ENCODE assay signal across 8 cellular contexts in genomic region chr4:825969-826330, GRCh38. TPM values are rescaled to one million over a fixed set of nuclear protein-coding genes. Genes with fewer than 3 reads are reported as not detected.
DNase-seq lines count a peak whose midpoint lies in the region; ATAC-seq and TF ChIP-seq lines count a peak whose summit lies in the region.

Gene CPLX1 (minus strand): TSS chr4:826129. CDS start chr4:824522, 1,607 bp downstream.

- no peak for TF ChIP-seq CTCF in PC-9 (conservative IDR thresholded peaks at IDR 0.05)

- no peak within 1 kb of the TSS for H3K27ac Mint-ChIP-seq in activated naive CD4-positive, alpha-beta T cell treated with anti-CD3 and anti-CD28 coated beads for 36 hours

- H3K9me3 ChIP-seq in PC-9 (ENCODE audit: insufficient read depth, low read depth) = no peaks in the 10 kb centered on the region

- H3K36me3 Mint-ChIP-seq in activated naive CD4-positive, alpha-beta T cell treated with anti-CD3 and anti-CD28 coated beads for 36 hours (ENCODE audit: low read depth) = no peaks in the 10 kb centered on the region

- intact Hi-C loops in activated naive CD4-positive, alpha-beta T cell treated with anti-CD3 and anti-CD28 coated beads for 36 hours (cut with micrococcal nuclease) = no loop called here
- intact Hi-C loops in PC-9 (cut with micrococcal nuclease; ENCODE audit: unreplicated experiment) (no loop called here), posterior vena cava (cut with DNase I) (no loop called here)

- DNase-seq in activated naive CD4-positive, alpha-beta T cell treated with Interleukin-2 at 50 U/mL for 16 hours = peak; percentile 30
- DNase-seq in activated naive CD4-positive, alpha-beta T cell treated with anti-CD3 and anti-CD28 coated beads for 36 hours = no peak
- DNase-seq in PC-9 (peak in 1 of 2 experiments; percentile 43), glomerular visceral epithelial cell (ENCODE audit: extremely low spot score) (peak; percentile 42), SW 1271 (lab: John Stamatoyannopoulos, UW) (no peak), posterior vena cava (ENCODE audit: low spot score) (no peak)
- peak; percentile 35 for DNase-seq in stimulated activated CD4-positive, alpha-beta T cell treated with anti-CD3 and anti-CD28 coated beads, Interleukin-4, amount 100 ng/mL, for 1 hour

- H3K4me3 ChIP-seq in PC-9 = peak within 1 kb of the TSS; percentile 54; the same call in 1 of the 2 replicates

- H3K4me3 Mint-ChIP-seq in activated naive CD4-positive, alpha-beta T cell treated with anti-CD3 and anti-CD28 coated beads for 36 hours = no peak within 1 kb of the TSS

- ATAC-seq in HG03175 (IDR thresholded peaks at IDR 0.05; ENCODE audit: unreplicated experiment) = no peak

- H3K4me1 ChIP-seq in PC-9 (replicated peaks; ENCODE audit: insufficient read depth) = no peaks in the 10 kb centered on the region

- POLR2A ChIA-PET in PC-9 (lab: Charles Lee; ENCODE audit: unreplicated experiment) = no interaction called here

- peak within 1 kb of the TSS; percentile 69 for H3K4me2 ChIP-seq in PC-9

- no peaks in the 10 kb centered on the region for H3K79me2 ChIP-seq in PC-9 (ENCODE audit: low read depth)

- H3K9me2 ChIP-seq in PC-9 (ENCODE audit: insufficient read depth) = no peaks in the 10 kb centered on the region

- H3K36me3 ChIP-seq in PC-9 (ENCODE audit: low read depth) = no peaks in the 10 kb centered on the region

- no peaks in the 10 kb centered on the region; the same call in 1 of the 2 replicates for H4K20me1 ChIP-seq in PC-9 (ENCODE audit: insufficient read depth)

- peaks cover 3% of the 10 kb centered on the region for H3K4me1 Mint-ChIP-seq in activated naive CD4-positive, alpha-beta T cell treated with anti-CD3 and anti-CD28 coated beads for 36 hours (ENCODE audit: low read depth)

- BruUV-seq in PC-9 (replicated peaks; lab: Mats Ljungman, UMichigan) = no TSS peak

- H3K27me3 ChIP-seq in PC-9 (ENCODE audit: insufficient read depth, low read depth) = no peaks in the 10 kb centered on the region

- peaks cover 23% of the 10 kb centered on the region; the same call in 1 of the 2 replicates for H3F3A ChIP-seq in PC-9 (ENCODE audit: insufficient read depth, low read depth)

- CTCF ChIA-PET in activated naive CD4-positive, alpha-beta T cell treated with anti-CD3 and anti-CD28 coated beads for 36 hours (lab: Charles Lee) = no interaction called here
- CTCF ChIA-PET in PC-9 (lab: Charles Lee) = no interaction called here

- no peak within 1 kb of the TSS for H3K27ac ChIP-seq in PC-9

- no peak within 1 kb of the TSS for H2AFZ ChIP-seq in PC-9

- no peaks in the 10 kb centered on the region for H3K9me3 Mint-ChIP-seq in activated naive CD4-positive, alpha-beta T cell treated with anti-CD3 and anti-CD28 coated beads for 36 hours

- peaks cover 41% of the 10 kb centered on the region for H3K27me3 Mint-ChIP-seq in activated naive CD4-positive, alpha-beta T cell treated with anti-CD3 and anti-CD28 coated beads for 36 hours (ENCODE audit: low read depth)

RNA-seq across cellular contexts. Expression of gene CPLX1, which starts in this region (rescaled TPM):
- total RNA-seq in activated naive CD4-positive, alpha-beta T cell treated with anti-CD3 and anti-CD28 coated beads for 36 hours = under 1 TPM; 0.37 to 0.48 TPM
- total RNA-seq in PC-9 (2021) = 2.2 and 3.9 TPM in 2 replicates
- 1 to 10 TPM; 2.5 to 5.1 TPM for total RNA-seq in posterior vena cava

Comparison
In these comparisons a context has a peak if more than half of its experiments do, and no peak if none do; other contexts are left out.
1. DNase-seq: peak in activated naive CD4-positive, alpha-beta T cell treated with Interleukin-2 at 50 U/mL for 16 hours (single experiment), glomerular visceral epithelial cell (single experiment) and stimulated activated CD4-positive, alpha-beta T cell treated with anti-CD3 and anti-CD28 coated beads, Interleukin-4, amount 100 ng/mL, for 1 hour (single experiment); none in activated naive CD4-positive, alpha-beta T cell treated with anti-CD3 and anti-CD28 coated beads for 36 hours (single experiment), SW 1271 (0 of 2) and posterior vena cava (single experiment).